ENCODE assay signal across 11 cellular contexts in the genomic region with DNA sequence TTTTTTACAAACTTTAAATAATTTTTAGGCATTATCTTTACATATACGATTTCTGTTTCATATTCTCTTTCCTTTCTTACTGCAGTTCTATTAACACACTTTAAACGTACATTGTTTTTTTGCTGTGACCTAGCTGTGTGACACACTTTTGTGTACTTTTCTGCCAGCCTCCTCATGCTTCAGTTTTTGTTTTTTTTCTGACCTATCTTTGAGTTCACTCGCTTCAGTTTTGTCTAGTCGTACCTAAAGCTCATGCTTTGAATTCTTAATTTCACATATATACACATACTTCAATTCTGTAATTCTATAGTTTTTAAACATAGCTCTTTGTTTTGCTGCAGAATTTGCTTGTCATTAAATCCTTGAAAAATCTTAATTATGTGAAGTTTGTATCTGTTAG.
DNase-seq lines count a peak whose midpoint lies in the region; ATAC-seq, FAIRE-seq and TF ChIP-seq lines count a peak whose summit lies in the region.
"Had no signal": no experiment of that assay in that cellular context is flagged by ENCODE, and none has a peak within 500 bp of the region (broad histone marks: within the 10 kb centered on the region; RNA-seq: fewer than 3 reads in every experiment).

No MANE protein-coding gene starts in this region.

- 16 to 18% methylated on average over 4 of the region's 4 CpGs for WGBS in upper lobe of left lung, 2 donors
- WGBS in neuronal stem cell (ENCODE audit: extremely low coverage in 2 of 2, insufficient read length in 2 of 2, insufficient replicate concordance in 1 of 2), 2 donors: no CpG with 5 or more reads among the region's 4 CpGs

- H3K4me3 Mint-ChIP-seq in astrocyte (ENCODE audit: unreplicated experiment): no peak overlapping the region

- peaks cover under 1% of the 10 kb centered on the region for H3K36me3 ChIP-seq in left ventricle myocardium inferior
- H3K36me3 ChIP-seq in astrocyte (ENCODE audit: insufficient read depth, low read length): peaks cover 4% of the 10 kb centered on the region
- H3K36me3 ChIP-seq in mucosa of rectum (ENCODE audit: control insufficient read depth in 2 of 2, insufficient read depth in 2 of 2, low read length in 2 of 2): peaks cover under 1 to 3% of the 10 kb centered on the region in 2 donors
- peaks cover 0 to 9% (median 0%) of the 10 kb centered on the region in 4 donors for H3K36me3 ChIP-seq in upper lobe of left lung
- H3K36me3 ChIP-seq in neuronal stem cell (replicated peaks in 1 of 2; ENCODE audit: control insufficient read depth in 2 of 2, insufficient read depth in 2 of 2, low read length in 2 of 2): peaks cover 2 to 76% of the 10 kb centered on the region in 2 donors

- H3K18ac ChIP-seq in neuronal stem cell (ENCODE audit: low read length): no peak overlapping the region

- H4K20me1 ChIP-seq in astrocyte (ENCODE audit: insufficient read depth, low read length): no peaks in the 10 kb centered on the region

- H2BK5ac ChIP-seq in neuronal stem cell (ENCODE audit: low read length): no peak overlapping the region

- no peaks in the 10 kb centered on the region for H3K36me3 Mint-ChIP-seq in astrocyte (ENCODE audit: low read depth, unreplicated experiment)

- no peak for TF ChIP-seq CTCF in left ventricle myocardium inferior (IDR thresholded peaks at IDR 0.05; ENCODE audit: borderline replicate concordance)
- no peak for TF ChIP-seq CTCF in astrocyte (IDR thresholded peaks at IDR 0.05; ENCODE audit: insufficient read depth, low read depth, low read length)
- no peak for TF ChIP-seq CTCF in upper lobe of left lung (IDR thresholded peaks at IDR 0.05)

- FAIRE-seq in astrocyte (lab: Jason Lieb, UNC): peak; percentile 39

- H2BK120ac ChIP-seq in neuronal stem cell (ENCODE audit: low read depth, low read length): no peak overlapping the region

- H3K4me1 ChIP-seq in left ventricle myocardium inferior: peaks cover 16% of the 10 kb centered on the region
- H3K4me1 ChIP-seq in astrocyte (ENCODE audit: insufficient read depth, low read length): peaks cover under 1% of the 10 kb centered on the region
- peaks cover 0 to 17% of the 10 kb centered on the region in 2 donors for H3K4me1 ChIP-seq in mucosa of rectum (ENCODE audit: control insufficient read depth in 2 of 2, insufficient read depth in 2 of 2, low read length in 2 of 2)
- H3K4me1 ChIP-seq in upper lobe of left lung: peaks cover 11 to 20% (median 19%) of the 10 kb centered on the region in 4 donors
- no peaks in the 10 kb centered on the region for H3K4me1 ChIP-seq in neuronal stem cell (ENCODE audit: control insufficient read depth in 2 of 2, insufficient read depth in 1 of 2, low read depth in 1 of 2, low read length in 2 of 2)

- H3K9me3 ChIP-seq in left ventricle myocardium inferior (replicated peaks) (no peaks in the 10 kb centered on the region), astrocyte (ENCODE audit: insufficient read depth, low read depth, low read length) (no peaks in the 10 kb centered on the region), mucosa of rectum (ENCODE audit: control insufficient read depth in 2 of 2, low read length in 2 of 2) (no peaks in the 10 kb centered on the region), upper lobe of left lung (no peaks in the 10 kb centered on the region), neuronal stem cell (replicated peaks in 1 of 2; ENCODE audit: control insufficient read depth in 2 of 2, insufficient read depth in 1 of 2, low read depth in 1 of 2, low read length in 2 of 2) (no peaks in the 10 kb centered on the region)

- H2AFZ ChIP-seq in astrocyte (ENCODE audit: low read depth, low read length) (no peak overlapping the region), neuronal stem cell (ENCODE audit: low read length) (no peak overlapping the region)

- no peaks in the 10 kb centered on the region for H3K9me3 Mint-ChIP-seq in astrocyte (ENCODE audit: unreplicated experiment)

- H3K14ac ChIP-seq in neuronal stem cell (ENCODE audit: low read length): no peak overlapping the region

- H2BK12ac ChIP-seq in neuronal stem cell (ENCODE audit: low read length): no peak overlapping the region

- H3K79me2 ChIP-seq in astrocyte (ENCODE audit: insufficient read depth, low read length): peaks cover 3% of the 10 kb centered on the region

- H4K8ac ChIP-seq in neuronal stem cell (ENCODE audit: low read depth, low read length): no peak overlapping the region

- H3K27ac ChIP-seq in left ventricle myocardium inferior (replicated peaks) (peak overlapping the region; percentile 77), astrocyte (ENCODE audit: low read depth, low read length) (no peak overlapping the region), mucosa of rectum (ENCODE audit: low read depth in 2 of 2, low read length in 2 of 2) (peak overlapping the region; percentile 56 to 78), upper lobe of left lung (peak overlapping the region; percentile 67 to 87 (median 75)), neuronal stem cell (replicated peaks; ENCODE audit: low read length) (no peak overlapping the region)

- H3K4me1 Mint-ChIP-seq in astrocyte (ENCODE audit: low read depth, unreplicated experiment): peaks cover 40% of the 10 kb centered on the region

- peaks cover 2% of the 10 kb centered on the region for H3K79me1 ChIP-seq in neuronal stem cell (ENCODE audit: low read depth, low read length)

- no peak for TF ChIP-seq EP300 in upper lobe of left lung (IDR thresholded peaks at IDR 0.05)

- H3K4me2 ChIP-seq in astrocyte (ENCODE audit: low read length) (peak overlapping the region; percentile 69), neuronal stem cell (ENCODE audit: insufficient read depth, low read length, poor library complexity, severe bottlenecking) (no peak overlapping the region)

- TF ChIP-seq POLR2A in upper lobe of left lung (IDR thresholded peaks at IDR 0.05): no peak

- no peak overlapping the region for H3K23ac ChIP-seq in neuronal stem cell (ENCODE audit: low read depth, low read length, poor library complexity)

- no peak overlapping the region for H4K91ac ChIP-seq in neuronal stem cell (ENCODE audit: low read depth, low read length, poor library complexity)

- H2BK15ac ChIP-seq in neuronal stem cell (ENCODE audit: low read length): no peak overlapping the region

- no peaks in the 10 kb centered on the region for H3K27me3 Mint-ChIP-seq in astrocyte (ENCODE audit: low read depth, unreplicated experiment)

- no peak overlapping the region for H2AK5ac ChIP-seq in neuronal stem cell (ENCODE audit: low read depth, low read length)

- intact Hi-C loops in left ventricle myocardium inferior (cut with micrococcal nuclease) (no loop called here), cardiac septum (cut with DNase I) (loop anchor here (10.0 kb wide), 1 partner anchor 278 kb away; a partner anchor contains a TSS)

- no peak overlapping the region for H3K4ac ChIP-seq in neuronal stem cell (ENCODE audit: low read length)

- peak overlapping the region; percentile 70 for H3K27ac Mint-ChIP-seq in astrocyte (ENCODE audit: unreplicated experiment)

- DNase-seq in left ventricle myocardium inferior (no peak), cardiac septum (ENCODE audit: low spot score) (no peak), astrocyte (ENCODE audit: low read depth) (no peak), upper lobe of left lung (no peak), NOMO-1 treated with DMSO at 0.1 percent for 48 hours (lab: John Stamatoyannopoulos, UW; ENCODE audit: unreplicated experiment) (no peak), NCI-H1930 (lab: John Stamatoyannopoulos, UW) (no peak), neuronal stem cell (ENCODE audit: low spot score) (no peak)
- DNase-seq: activated effector memory CD4-positive, alpha-beta T cell treated with anti-CD3 and anti-CD28 coated beads, Interleukin-2, amount 50 U/mL, for 16 hours; head of caudate nucleus; NCI-H1092 had no signal

- H3K4me3 ChIP-seq in left ventricle myocardium inferior (peak overlapping the region; percentile 55), astrocyte (ENCODE audit: insufficient read depth, low read depth, low read length) (no peak overlapping the region), mucosa of rectum (ENCODE audit: low read length in 2 of 2) (peak overlapping the region; percentile 59 to 67), upper lobe of left lung (peak overlapping the region in 3 of 4 donors; percentile 8 to 41 (median 36)), neuronal stem cell (ENCODE audit: low read length in 2 of 2) (no peak overlapping the region)

- ATAC-seq in upper lobe of left lung (ENCODE audit: low FRiP score in 2 of 2): no peak

- no peaks in the 10 kb centered on the region for H3K27me3 ChIP-seq in left ventricle myocardium inferior (ENCODE audit: low read depth)
- no peaks in the 10 kb centered on the region for H3K27me3 ChIP-seq in astrocyte (ENCODE audit: insufficient read depth, low read length)
- H3K27me3 ChIP-seq in mucosa of rectum (ENCODE audit: control insufficient read depth in 2 of 2, insufficient read depth in 2 of 2, low read length in 2 of 2): no peaks in the 10 kb centered on the region
- H3K27me3 ChIP-seq in upper lobe of left lung: no peaks in the 10 kb centered on the region
- H3K27me3 ChIP-seq in neuronal stem cell (ENCODE audit: control insufficient read depth in 3 of 3, insufficient read depth in 3 of 3, low read depth in 1 of 3, low read length in 3 of 3): no peaks in the 10 kb centered on the region

- H3K9ac ChIP-seq in astrocyte (ENCODE audit: low read length): peak overlapping the region; percentile 40
- no peak overlapping the region for H3K9ac ChIP-seq in mucosa of rectum (ENCODE audit: low read depth in 1 of 2, low read length in 2 of 2)
- H3K9ac ChIP-seq in neuronal stem cell (ENCODE audit: low read depth, low read length, poor library complexity): no peak overlapping the region

Comparison
In these comparisons a context has a peak if more than half of its experiments do, and no peak if none do; other contexts are left out.
1. H3K27ac ChIP-seq: peak in left ventricle myocardium inferior (single experiment), mucosa of rectum (2 of 2) and upper lobe of left lung (4 of 4); none in astrocyte (single experiment) and neuronal stem cell (single experiment).
2. H3K4me3 ChIP-seq: peak in left ventricle myocardium inferior (single experiment), mucosa of rectum (2 of 2) and upper lobe of left lung (3 of 4); none in astrocyte (single experiment) and neuronal stem cell (0 of 2).